27 cellular contexts compared by ENCODE assay signal in the genomic region with DNA sequence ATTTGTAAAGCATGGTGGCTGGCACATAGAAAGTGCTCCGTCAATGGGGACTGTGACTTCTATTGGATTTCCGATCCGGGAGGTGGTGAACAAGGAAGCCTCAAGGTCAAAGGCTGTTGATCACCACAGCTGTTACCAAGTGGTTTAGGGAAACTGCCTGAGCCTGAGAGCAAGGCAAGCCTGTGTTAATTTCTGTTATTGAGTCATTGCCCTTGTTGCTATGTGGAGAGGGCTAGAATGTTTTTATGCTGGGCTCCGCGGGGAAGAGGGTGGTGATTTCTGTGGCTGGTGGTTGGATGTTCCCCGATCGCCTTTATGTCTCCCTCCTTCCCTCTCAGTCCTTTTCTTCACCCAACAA.
"Had no signal": no experiment of that assay in that cellular context is flagged by ENCODE, and none has a peak within 500 bp of the region (broad histone marks: within the 10 kb centered on the region; RNA-seq: fewer than 3 reads in every experiment).

No MANE protein-coding gene starts in this region.

- H3K27ac ChIP-seq: brain microvascular endothelial cell, cardiac muscle cell, RWPE1, SJSA1 had no signal

- H3K4me1 ChIP-seq: SJSA1 had no signal

- H3K4me1 Mint-ChIP-seq: activated CD8-positive, alpha-beta memory T cell treated with anti-CD3 and anti-CD28 coated beads, Interleukin-2, amount 10 ng/mL, durations not matched to agents 7 days and 5 days had no signal

- H3K27ac Mint-ChIP-seq: activated CD8-positive, alpha-beta memory T cell treated with anti-CD3 and anti-CD28 coated beads, Interleukin-2, amount 10 ng/mL, durations not matched to agents 7 days and 5 days; activated CD8-positive, alpha-beta T cell treated with anti-CD3 and anti-CD28 coated beads, Interleukin-2, amount 10 ng/mL, durations not matched to agents 7 days and 5 days; activated naive CD4-positive, alpha-beta T cell treated with anti-CD3 and anti-CD28 coated beads for 36 hours; activated naive CD8-positive, alpha-beta T cell; T-helper 1 cell treated with Interleukin-12 subunit alpha and Interleukin-12 subunit beta and Interleukin-4 antibody, amounts not matched to agents 30 μg/mL and 1 μg/mL, for 36 hours had no signal

- H3K27me3 ChIP-seq: cardiac muscle cell had no signal

- H3K9me3 ChIP-seq: SJSA1 had no signal

- H3K36me3 ChIP-seq: brain microvascular endothelial cell, cardiac muscle cell, SJSA1 had no signal

- H3K9me3 Mint-ChIP-seq: activated naive CD4-positive, alpha-beta T cell treated with anti-CD3 and anti-CD28 coated beads for 36 hours; activated T-cell treated with anti-CD3 and anti-CD28 coated beads, Interleukin-2, amount 50 U/mL, for 4 hours; T-helper 1 cell treated with Interleukin-12 subunit alpha and Interleukin-12 subunit beta and Interleukin-4 antibody, amounts not matched to agents 30 μg/mL and 1 μg/mL, for 36 hours had no signal

- H3K4me3 Mint-ChIP-seq: activated CD8-positive, alpha-beta memory T cell treated with anti-CD3 and anti-CD28 coated beads, Interleukin-2, amount 10 ng/mL, durations not matched to agents 7 days and 5 days; activated CD8-positive, alpha-beta T cell treated with anti-CD3 and anti-CD28 coated beads, Interleukin-2, amount 10 ng/mL, durations not matched to agents 7 days and 5 days; activated naive CD4-positive, alpha-beta T cell treated with anti-CD3 and anti-CD28 coated beads for 36 hours; activated naive CD8-positive, alpha-beta T cell; activated T-cell treated with anti-CD3 and anti-CD28 coated beads, Interleukin-2, amount 50 U/mL, for 4 hours; T-helper 1 cell treated with Interleukin-12 subunit alpha and Interleukin-12 subunit beta and Interleukin-4 antibody, amounts not matched to agents 30 μg/mL and 1 μg/mL, for 36 hours had no signal

- DNase-seq: activated CD4-positive, alpha-beta T cell treated with anti-CD3 and anti-CD28 coated beads for 48 hours; activated CD4-positive, alpha-beta T cell treated with anti-CD3 and anti-CD28 coated beads, Interleukin-2, amount 50 U/mL, for 4 hours; activated CD8-positive, alpha-beta memory T cell treated with anti-CD3 and anti-CD28 coated beads, Interleukin-2, amount 10 ng/mL, durations not matched to agents 7 days and 5 days; activated CD8-positive, alpha-beta T cell treated with anti-CD3 and anti-CD28 coated beads, Interleukin-2, amount 10 ng/mL, durations not matched to agents 7 days and 5 days; activated effector memory CD4-positive, alpha-beta T cell treated with anti-CD3 and anti-CD28 coated beads, Interleukin-2, amount 50 U/mL, for 16 hours; activated naive CD4-positive, alpha-beta T cell treated with anti-CD3 and anti-CD28 coated beads for 36 hours; activated T-cell treated with anti-CD3 and anti-CD28 coated beads, Interleukin-2, amount 50 U/mL, for 4 hours; amygdala; brain microvascular endothelial cell; Karpas-422; MM.1S; NCI-H1105 treated with DMSO at 0.1 percent for 48 hours; NCI-H146; NCI-H187 treated with DMSO at 0.1 percent for 48 hours; NCI-H2171; NCI-H2227 treated with DMSO at 0.1 percent for 48 hours; NCI-H446 treated with DMSO at 0.1 percent for 48 hours; NCI-H524 treated with DMSO at 0.1 percent for 48 hours; NCI-H748 treated with DMSO at 0.1 percent for 48 hours; OCI-M1; Right ventricle myocardium superior had no signal

- H3K36me3 Mint-ChIP-seq: activated CD8-positive, alpha-beta memory T cell treated with anti-CD3 and anti-CD28 coated beads, Interleukin-2, amount 10 ng/mL, durations not matched to agents 7 days and 5 days; activated naive CD8-positive, alpha-beta T cell had no signal

- H3K4me3 ChIP-seq: cardiac muscle cell, K562, SJSA1 had no signal
